ENCODE assay signal across 1 cellular context in genomic region chr19:50025794-50026549, GRCh38.
A peak's percentile ranks its signal among the peaks of the same experiment; 100 is the strongest.
TF ChIP-seq lines count a peak whose summit lies in the region.

Gene ZNF473 (plus strand): TSS chr19:50026005. CDS start chr19:50031083, 5,078 bp downstream.

TF ChIP-seq in SK-N-SH, 30 proteins besides CTCF, POLR2A, EP300 and RAD21 (continued from another document):
- TF ChIP-seq ZBTB33 (IDR thresholded peaks at IDR 0.05; ENCODE audit: borderline replicate concordance, low read depth) (0 out of 2 replicates have a peak, but pooled peaks have one; percentile 52), EZH2phosphoT487 (IDR thresholded peaks at IDR 0.05; ENCODE audit: borderline replicate concordance, low read depth) (no peak), MAX (IDR thresholded peaks at IDR 0.05; ENCODE audit: low read depth) (peak; percentile 100), CHD2 (IDR thresholded peaks at IDR 0.05; ENCODE audit: low read length, partially characterized antibody) (peak; percentile 83), NRF1 (IDR thresholded peaks at IDR 0.05; ENCODE audit: low read depth, low read length) (peak; percentile 58), RCOR1 (IDR thresholded peaks at IDR 0.05; ENCODE audit: low read length) (no peak), MEF2A (IDR thresholded peaks at IDR 0.05; ENCODE audit: borderline replicate concordance, low read depth) (no peak), GABPA (IDR thresholded peaks at IDR 0.05; ENCODE audit: low read depth) (peak; percentile 76), SIN3A (IDR thresholded peaks at IDR 0.05; ENCODE audit: borderline replicate concordance, low read depth, low read length) (peak; percentile 95), TCF12 (IDR thresholded peaks at IDR 0.05) (peak; percentile 16; the same call in 1 of the 2 replicates), RFX5 (IDR thresholded peaks at IDR 0.05; ENCODE audit: low read length) (no peak), POLR2AphosphoS5 (IDR thresholded peaks at IDR 0.05; ENCODE audit: low read depth, low read length) (peak; percentile 83), TEAD4 (IDR thresholded peaks at IDR 0.05; ENCODE audit: borderline replicate concordance, insufficient read depth) (no peak), ELF1 (IDR thresholded peaks at IDR 0.05) (peak; percentile 87), FOSL2 (IDR thresholded peaks at IDR 0.05; ENCODE audit: borderline replicate concordance, low read depth) (no peak), YY1 (IDR thresholded peaks at IDR 0.05; ENCODE audit: low read depth) (no peak), MXI1 (IDR thresholded peaks at IDR 0.05; ENCODE audit: low read depth, low read length) (peak; percentile 98), FOXM1 (IDR thresholded peaks at IDR 0.05; ENCODE audit: low read depth) (no peak), NFIC (IDR thresholded peaks at IDR 0.05; ENCODE audit: borderline replicate concordance) (no peak)
